9 cellular contexts compared by ENCODE assay signal in the genomic region with DNA sequence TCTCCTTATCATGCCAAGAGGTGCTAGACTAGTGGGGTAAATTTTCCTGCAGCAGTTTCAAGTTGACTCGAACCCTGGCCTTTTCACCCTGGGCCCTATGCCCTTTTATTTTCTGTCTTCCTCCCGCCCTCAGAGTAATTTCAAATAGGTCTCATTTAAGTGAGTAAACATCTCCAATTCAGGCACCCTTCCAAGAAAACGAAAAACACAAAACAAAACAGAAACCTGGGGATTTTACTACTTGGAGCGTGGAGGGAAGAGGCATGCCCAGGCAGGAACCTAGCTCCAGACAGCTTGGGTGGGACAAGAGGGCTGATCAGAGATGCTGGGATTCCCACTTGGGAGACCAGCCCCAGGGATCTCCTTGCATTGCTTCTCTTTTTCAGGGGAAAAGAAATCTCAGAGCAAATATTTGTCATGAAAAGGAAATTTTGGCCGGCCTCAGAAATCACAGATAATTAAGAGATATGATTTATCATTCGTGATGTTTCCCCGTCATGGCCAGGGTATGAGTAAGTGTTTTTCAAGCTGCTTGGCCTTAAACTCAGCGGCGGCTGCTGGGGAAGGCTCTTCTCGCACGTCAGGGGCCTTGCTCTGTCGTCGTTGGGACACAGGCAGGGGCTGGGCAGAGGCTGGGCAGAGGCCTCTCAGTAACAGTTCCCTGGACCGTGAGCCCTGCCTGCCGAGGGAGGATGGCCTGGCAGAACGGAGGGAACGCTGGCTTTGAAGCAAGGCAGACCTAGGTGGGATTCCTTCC.
DNase-seq lines count a peak whose midpoint lies in the region; ATAC-seq and TF ChIP-seq lines count a peak whose summit lies in the region.
"Had no signal": no experiment of that assay in that cellular context is flagged by ENCODE, and none has a peak within 500 bp of the region (broad histone marks: within the 10 kb centered on the region; RNA-seq: fewer than 3 reads in every experiment).

No MANE protein-coding gene starts in this region.

- ATAC-seq in gastroesophageal sphincter (peak; percentile 82), T-cell (replicated peaks in 1 of 4) (no peak)

- POLR2A ChIA-PET in HEK293 (lab: Yijun Ruan, JAX) (no interaction called here), RWPE1 (lab: Yijun Ruan, JAX; ENCODE audit: low non-redundant PET) (interaction anchor here (0.6 kb wide), 2 partner anchors 14 to 61 kb away, joined by 3 read pairs; no protein-coding TSS in a partner anchor), T-cell (lab: Charles Lee) (no interaction called here)
- POLR2A ChIA-PET in activated CD4-positive, alpha-beta T cell treated with anti-CD3 and anti-CD28 coated beads, Interleukin-2, amount 10 ng/mL, durations not matched to agents 7 days and 5 days (lab: Charles Lee), result no interaction called here

- TF ChIP-seq EP300 in gastroesophageal sphincter (IDR thresholded peaks at IDR 0.05), result no peak

- H3K27ac ChIP-seq in HEK293 (ENCODE audit: extremely low read depth, low read depth, low read length) (peak overlapping the region; percentile 10; the same call in 1 of the 2 replicates), RWPE1 (peak overlapping the region; percentile 99), gastroesophageal sphincter (peak overlapping the region in 3 of 4 donors; percentile 73 to 81 (median 77)), skin epidermis (peak overlapping the region in 20 of 21 experiments; percentile 4 to 81 (median 68))

- H3K9me3 Mint-ChIP-seq in T-cell, result peaks cover 0 to 3% (median 0%) of the 10 kb centered on the region in 3 donors
- H3K9me3 Mint-ChIP-seq in activated CD4-positive, alpha-beta T cell treated with anti-CD3 and anti-CD28 coated beads, Interleukin-2, amount 10 ng/mL, durations not matched to agents 7 days and 5 days, result no peaks in the 10 kb centered on the region

- DNase-seq in RWPE1 (ENCODE audit: low spot score) (peak; percentile 86), T-cell (no peak), putamen (ENCODE audit: low spot score) (no peak), HuH-7.5 (ENCODE audit: low spot score) (no peak)
- no peak for DNase-seq in activated CD4-positive, alpha-beta T cell treated with anti-CD3 and anti-CD28 coated beads, Interleukin-2, amount 10 ng/mL, durations not matched to agents 7 days and 5 days
- DNase-seq: activated naive CD4-positive, alpha-beta T cell had no signal

- H3K27me3 Mint-ChIP-seq in T-cell, result no peaks in the 10 kb centered on the region
- H3K27me3 Mint-ChIP-seq in activated CD4-positive, alpha-beta T cell treated with anti-CD3 and anti-CD28 coated beads, Interleukin-2, amount 10 ng/mL, durations not matched to agents 7 days and 5 days, result no peaks in the 10 kb centered on the region

- TF ChIP-seq POLR2A in gastroesophageal sphincter (IDR thresholded peaks at IDR 0.05), result no peak

- 58 to 64% methylated on average over 6 to 9 of the region's 17 CpGs for WGBS in gastroesophageal sphincter (ENCODE audit: low coverage in 1 of 2), 2 donors

- H3K9me3 ChIP-seq in HEK293 (ENCODE audit: control insufficient read depth, insufficient read depth, low read depth, low read length), result no peaks in the 10 kb centered on the region
- H3K9me3 ChIP-seq in gastroesophageal sphincter, result no peaks in the 10 kb centered on the region

- H3K4me3 Mint-ChIP-seq in T-cell, result no peak overlapping the region
- no peak overlapping the region for H3K4me3 Mint-ChIP-seq in activated CD4-positive, alpha-beta T cell treated with anti-CD3 and anti-CD28 coated beads, Interleukin-2, amount 10 ng/mL, durations not matched to agents 7 days and 5 days

- TF ChIP-seq CTCF in HEK293 (tag by site-specific recombination; IDR thresholded peaks at IDR 0.05), result no peak
- TF ChIP-seq CTCF in RWPE1 (conservative IDR thresholded peaks at IDR 0.05; ENCODE audit: low read depth), result no peak
- TF ChIP-seq CTCF in gastroesophageal sphincter (IDR thresholded peaks at IDR 0.05), result no peak

- no peak overlapping the region for H3K27ac Mint-ChIP-seq in T-cell
- H3K27ac Mint-ChIP-seq in activated CD4-positive, alpha-beta T cell treated with anti-CD3 and anti-CD28 coated beads, Interleukin-2, amount 10 ng/mL, durations not matched to agents 7 days and 5 days, result no peak overlapping the region

- H3K36me3 ChIP-seq in HEK293 (ENCODE audit: control insufficient read depth in 2 of 2, insufficient read depth in 1 of 2, low read length in 2 of 2) (no peaks in the 10 kb centered on the region), gastroesophageal sphincter (no peaks in the 10 kb centered on the region)

- no peaks in the 10 kb centered on the region for H3K27me3 ChIP-seq in gastroesophageal sphincter

- H3K4me3 ChIP-seq in HEK293 (ENCODE audit: low read depth, low read length), result no peak overlapping the region
- H3K4me3 ChIP-seq in gastroesophageal sphincter, result no peak overlapping the region
- H3K4me3 ChIP-seq in skin epidermis, result no peak overlapping the region

- no peaks in the 10 kb centered on the region for H3K36me3 Mint-ChIP-seq in T-cell
- no peaks in the 10 kb centered on the region for H3K36me3 Mint-ChIP-seq in activated CD4-positive, alpha-beta T cell treated with anti-CD3 and anti-CD28 coated beads, Interleukin-2, amount 10 ng/mL, durations not matched to agents 7 days and 5 days (ENCODE audit: low read depth)

- H3K4me1 ChIP-seq in HEK293 (ENCODE audit: control insufficient read depth, insufficient read depth, low read length), result no peaks in the 10 kb centered on the region; the same call in 1 of the 2 replicates
- H3K4me1 ChIP-seq in gastroesophageal sphincter, result peaks cover 0 to 58% (median 21%) of the 10 kb centered on the region in 3 donors

- no peaks in the 10 kb centered on the region for H3K4me1 Mint-ChIP-seq in T-cell
- no peaks in the 10 kb centered on the region for H3K4me1 Mint-ChIP-seq in activated CD4-positive, alpha-beta T cell treated with anti-CD3 and anti-CD28 coated beads, Interleukin-2, amount 10 ng/mL, durations not matched to agents 7 days and 5 days

- CTCF ChIA-PET in HEK293 (lab: Yijun Ruan, JAX), result interaction anchor here (0.6 to 0.7 kb wide), 2 partner anchors 166 to 655 kb away, joined by 3 to 4 read pairs; no protein-coding TSS in a partner anchor
- CTCF ChIA-PET in RWPE1 (lab: Yijun Ruan, JAX), result interaction anchor here (0.5 kb wide), 1 partner anchor 890 kb away, joined by 3 read pairs; no protein-coding TSS in a partner anchor
- CTCF ChIA-PET in T-cell (lab: Charles Lee), result no interaction called here
- CTCF ChIA-PET in activated CD4-positive, alpha-beta T cell treated with anti-CD3 and anti-CD28 coated beads, Interleukin-2, amount 10 ng/mL, durations not matched to agents 7 days and 5 days (lab: Charles Lee), result no interaction called here

TF ChIP-seq in HEK293, 187 proteins besides CTCF, POLR2A, EP300 and RAD21 (continues in another document):
- TF ChIP-seq ZFP3 (tag by site-specific recombination; IDR thresholded peaks at IDR 0.05; ENCODE audit: low read depth) (0 out of 2 replicates have a peak, but pooled peaks have one; percentile 1), BCL11B (tag by site-specific recombination; IDR thresholded peaks at IDR 0.05; ENCODE audit: low read depth) (no peak), ZBTB1 (tag by site-specific recombination; IDR thresholded peaks at IDR 0.05) (no peak), ZNF658 (tag by site-specific recombination; IDR thresholded peaks at IDR 0.05) (no peak), IKZF3 (tag by site-specific recombination; IDR thresholded peaks at IDR 0.05) (no peak), EGR2 (tag by site-specific recombination; IDR thresholded peaks at IDR 0.05; ENCODE audit: low read depth) (no peak), ZNF670 (tag by site-specific recombination; IDR thresholded peaks at IDR 0.05; ENCODE audit: low read depth) (no peak), ZNF548 (tag by site-specific recombination; IDR thresholded peaks at IDR 0.05) (no peak), FEZF1 (tag by site-specific recombination; IDR thresholded peaks at IDR 0.05) (no peak), ZNF223 (tag by site-specific recombination; IDR thresholded peaks at IDR 0.05) (no peak), ZNF664 (tag by site-specific recombination; IDR thresholded peaks at IDR 0.05) (peak; percentile 59; the same call in 1 of the 2 replicates), MZF1 (tag by site-specific recombination; IDR thresholded peaks at IDR 0.05; ENCODE audit: borderline replicate concordance) (peak; percentile 55; the same call in 1 of the 2 replicates), PRDM4 (tag by site-specific recombination; IDR thresholded peaks at IDR 0.05) (peak; percentile 96)
- TF ChIP-seq, protein P1, sequence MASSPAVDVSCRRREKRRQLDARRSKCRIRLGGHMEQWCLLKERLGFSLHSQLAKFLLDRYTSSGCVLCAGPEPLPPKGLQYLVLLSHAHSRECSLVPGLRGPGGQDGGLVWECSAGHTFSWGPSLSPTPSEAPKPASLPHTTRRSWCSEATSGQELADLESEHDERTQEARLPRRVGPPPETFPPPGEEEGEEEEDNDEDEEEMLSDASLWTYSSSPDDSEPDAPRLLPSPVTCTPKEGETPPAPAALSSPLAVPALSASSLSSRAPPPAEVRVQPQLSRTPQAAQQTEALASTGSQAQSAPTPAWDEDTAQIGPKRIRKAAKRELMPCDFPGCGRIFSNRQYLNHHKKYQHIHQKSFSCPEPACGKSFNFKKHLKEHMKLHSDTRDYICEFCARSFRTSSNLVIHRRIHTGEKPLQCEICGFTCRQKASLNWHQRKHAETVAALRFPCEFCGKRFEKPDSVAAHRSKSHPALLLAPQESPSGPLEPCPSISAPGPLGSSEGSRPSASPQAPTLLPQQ (tag by site-specific recombination; IDR thresholded peaks at IDR 0.05), result peak; percentile 59; the same call in 1 of the 2 replicates

Comparison
In these comparisons a context has a peak if more than half of its experiments do, and no peak if none do; other contexts are left out.
1. H3K27ac ChIP-seq: peak in every context shown above with its lines; median percentile 99 in RWPE1; 77 in gastroesophageal sphincter; 68 in skin epidermis; 10 in HEK293.
2. CTCF ChIA-PET loops: an anchor here in HEK293 (0.6 to 0.7 kb wide) and RWPE1 (0.5 kb wide); none called in T-cell and activated CD4-positive, alpha-beta T cell treated with anti-CD3 and anti-CD28 coated beads, Interleukin-2, amount 10 ng/mL, durations not matched to agents 7 days and 5 days.